20 cellular contexts compared by ENCODE assay signal in genomic region chr6:110284877-110285276, GRCh38.
DNase-seq lines count a peak whose midpoint lies in the region; ATAC-seq and TF ChIP-seq lines count a peak whose summit lies in the region.
"Had no signal": no experiment of that assay in that cellular context is flagged by ENCODE, and none has a peak within 500 bp of the region (broad histone marks: within the 10 kb centered on the region; RNA-seq: fewer than 3 reads in every experiment).

No MANE protein-coding gene starts in this region.

- H3K9me3 ChIP-seq in transverse colon, result no peaks in the 10 kb centered on the region
- H3K9me3 ChIP-seq: BE2C, SJSA1 had no signal

- ATAC-seq in left colon (peak; percentile 23), GM18861 (IDR thresholded peaks at IDR 0.05; ENCODE audit: unreplicated experiment) (no peak)
- ATAC-seq: GM12878, HepG2 had no signal

- H3K27ac ChIP-seq in cingulate gyrus (ENCODE audit: low read depth, low read length) (peak overlapping the region; percentile 91), transverse colon (peak overlapping the region in 3 of 4 donors; percentile 11 to 50 (median 22))
- H3K27ac ChIP-seq: PC-9, SJSA1 had no signal

- H3K4me3 ChIP-seq in transverse colon, result no peak overlapping the region
- H3K4me3 ChIP-seq: GM12878, PC-9, SJSA1 had no signal

- no peaks in the 10 kb centered on the region for H3K27me3 ChIP-seq in transverse colon
- H3K27me3 ChIP-seq: BE2C, SJSA1 had no signal

- TF ChIP-seq CTCF in transverse colon (IDR thresholded peaks at IDR 0.05) (no peak), GM10266 (IDR thresholded peaks at IDR 0.05; ENCODE audit: control insufficient read depth, insufficient read depth, low read depth, missing control alignments) (no peak)

- TF ChIP-seq POLR2A in transverse colon (IDR thresholded peaks at IDR 0.05), result no peak

- in situ Hi-C loops in transverse colon (cut with MboI; ENCODE audit: low pct_ligation_motif_present in 1 of 4, low pct_unique_long_range_greater_than_20kb in 1 of 4, low sequenced_read_pairs in 3 of 4), result no loop called here

- TF ChIP-seq EP300 in transverse colon (IDR thresholded peaks at IDR 0.05; ENCODE audit: low read depth), result no peak

- H3K4me1 ChIP-seq in transverse colon, result peaks cover 3 to 30% (median 11%) of the 10 kb centered on the region in 4 donors
- H3K4me1 ChIP-seq: BE2C had no signal

- no peaks in the 10 kb centered on the region for H3K36me3 ChIP-seq in transverse colon
- H3K36me3 ChIP-seq: BE2C, SJSA1 had no signal

- intact Hi-C loops in left colon (cut with DNase I, micrococcal nuclease) (no loop called here), transverse colon (cut with DNase I; ENCODE audit: low total_unique reads) (no loop called here)

- peak; percentile 52 for DNase-seq in NCI-H524 treated with DMSO at 0.1 percent for 48 hours (lab: John Stamatoyannopoulos, UW)
- DNase-seq in left colon, result no peak
- no peak for DNase-seq in transverse colon
- DNase-seq in GM10266 (ENCODE audit: extremely low spot score), result no peak
- no peak for DNase-seq in T-helper 1 cell
- DNase-seq: BE2C; Calu3; CD4-positive, alpha-beta T cell; DND-41; H9; KG1; NCI-H1436; NCI-H2081 treated with DMSO at 0.1 percent for 48 hours; NCI-H510A treated with DMSO at 0.1 percent for 48 hours had no signal
